26 cellular contexts compared by ENCODE assay signal in genomic region chr4:156517956-156518355, GRCh38.
"Had no signal": no experiment of that assay in that cellular context is flagged by ENCODE, and none has a peak within 500 bp of the region (broad histone marks: within the 10 kb centered on the region; RNA-seq: fewer than 3 reads in every experiment).

No MANE protein-coding gene starts in this region.

- H3K4me1 Mint-ChIP-seq: endodermal cell had no signal

- H3K27ac ChIP-seq: colonic mucosa, coronary artery, dorsolateral prefrontal cortex, epithelial cell of prostate, esophagus muscularis mucosa, esophagus squamous epithelium, foreskin keratinocyte, gastrocnemius medialis, gastroesophageal sphincter, heart left ventricle, heart right ventricle had no signal

- ATAC-seq: effector memory CD8-positive, alpha-beta T cell; esophagus mucosa; foreskin keratinocyte; gastrocnemius medialis; gastroesophageal sphincter; heart left ventricle; heart right ventricle had no signal

- H3K4me3 Mint-ChIP-seq: dendritic cell treated with granulocyte-macrophage colony-stimulating factor and Interleukin-4, amounts not matched to agents 40 ng/mL and 50 ng/mL, for 4 days; effector memory CD8-positive, alpha-beta T cell; endodermal cell had no signal

- DNase-seq: colonic mucosa; cortex of kidney; dermis blood vessel endothelial cell; dorsolateral prefrontal cortex; effector CD4-positive, alpha-beta T cell; effector CD8-positive, alpha-beta T cell; effector memory CD4-positive, alpha-beta T cell; effector memory CD8-positive, alpha-beta T cell; endodermal cell; erythroblast; esophagus squamous epithelium; foreskin fibroblast; foreskin keratinocyte; foreskin melanocyte; gastrocnemius medialis; glutamatergic neuron; head of caudate nucleus; heart left ventricle; heart right ventricle had no signal

- H3K9me3 ChIP-seq: colonic mucosa, esophagus muscularis mucosa, esophagus squamous epithelium, gastrocnemius medialis, gastroesophageal sphincter, heart left ventricle, heart right ventricle had no signal

- H3K27me3 ChIP-seq: colonic mucosa, dorsolateral prefrontal cortex, esophagus muscularis mucosa, esophagus squamous epithelium, foreskin keratinocyte, gastrocnemius medialis, gastroesophageal sphincter, heart left ventricle, heart right ventricle had no signal

- FAIRE-seq: endothelial cell of umbilical vein had no signal

- H3K27ac Mint-ChIP-seq: dendritic cell treated with granulocyte-macrophage colony-stimulating factor and Interleukin-4, amounts not matched to agents 40 ng/mL and 50 ng/mL, for 4 days; effector memory CD8-positive, alpha-beta T cell; endodermal cell had no signal

- H3K4me1 ChIP-seq: colonic mucosa, esophagus muscularis mucosa, esophagus squamous epithelium, gastrocnemius medialis, gastroesophageal sphincter, heart left ventricle, heart right ventricle had no signal

- H3K4me3 ChIP-seq: colonic mucosa, coronary artery, dorsolateral prefrontal cortex, esophagus muscularis mucosa, esophagus squamous epithelium, gastrocnemius medialis, gastroesophageal sphincter, heart left ventricle, heart right ventricle had no signal

- H3K27me3 Mint-ChIP-seq: dendritic cell treated with granulocyte-macrophage colony-stimulating factor and Interleukin-4, amounts not matched to agents 40 ng/mL and 50 ng/mL, for 4 days; effector memory CD8-positive, alpha-beta T cell had no signal

- H3K36me3 ChIP-seq: colonic mucosa, esophagus muscularis mucosa, esophagus squamous epithelium, gastrocnemius medialis, gastroesophageal sphincter, heart left ventricle, heart right ventricle had no signal
